In the genomic region with DNA sequence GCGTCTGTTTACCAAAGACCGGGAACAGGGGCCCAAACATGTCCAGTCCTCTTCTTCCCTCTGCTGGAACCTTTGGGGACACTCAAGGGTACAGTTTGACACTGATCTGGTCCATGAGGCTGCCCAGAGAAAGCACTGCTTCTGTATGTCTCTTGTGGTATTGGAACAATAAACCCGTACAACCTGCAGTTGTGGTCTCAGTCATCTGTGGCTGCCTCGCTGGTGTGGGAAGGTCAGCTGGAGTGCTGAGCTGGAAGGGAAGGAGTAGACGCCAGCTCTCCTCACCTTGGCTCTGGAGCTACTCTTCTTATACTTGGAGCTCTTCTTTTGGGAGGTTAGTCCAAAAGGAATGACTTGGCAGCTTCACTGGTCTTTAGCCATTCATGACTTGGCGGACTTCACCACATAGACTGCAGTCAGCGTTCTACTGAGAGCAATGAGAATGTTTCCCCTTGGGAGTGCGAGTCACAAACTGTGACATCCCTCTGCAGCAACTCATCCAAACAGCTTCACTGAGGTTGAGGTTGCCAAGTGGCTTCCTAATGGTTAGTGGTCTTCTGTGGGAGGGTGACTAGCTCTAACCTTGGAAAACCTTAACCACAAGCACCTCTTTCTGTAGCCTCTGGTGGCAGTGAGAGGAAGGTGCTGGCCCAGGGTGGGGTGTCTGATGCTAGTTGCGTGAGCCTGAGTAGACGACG, we compare ENCODE assay signal across 10 cellular contexts.
DNase-seq lines count a peak whose midpoint lies in the region; ATAC-seq lines count a peak whose summit lies in the region.
"Had no signal": no experiment of that assay in that cellular context is flagged by ENCODE, and none has a peak within 500 bp of the region (broad histone marks: within the 10 kb centered on the region; RNA-seq: fewer than 3 reads in every experiment).

No MANE protein-coding gene starts in this region.

- H3K27ac Mint-ChIP-seq in activated T-helper 17 cell treated with anti-CD3 and anti-CD28 coated beads, Interleukin-2, amount 50 U/mL, for 72 hours: peak overlapping the region; percentile 83

- H3K9me3 Mint-ChIP-seq in activated T-helper 17 cell treated with anti-CD3 and anti-CD28 coated beads, Interleukin-2, amount 50 U/mL, for 72 hours: no peaks in the 10 kb centered on the region

- H3K36me3 Mint-ChIP-seq in activated T-helper 17 cell treated with anti-CD3 and anti-CD28 coated beads, Interleukin-2, amount 50 U/mL, for 72 hours (ENCODE audit: low read depth): peaks cover 98% of the 10 kb centered on the region

- H3K4me3 Mint-ChIP-seq in activated T-helper 17 cell treated with anti-CD3 and anti-CD28 coated beads, Interleukin-2, amount 50 U/mL, for 72 hours: peak overlapping the region; percentile 21

- peak; percentile 44 for DNase-seq in stimulated activated CD4-positive, alpha-beta T cell treated with anti-CD3 and anti-CD28 coated beads, Interleukin-15, amount 100 ng/mL, for 24 hours
- DNase-seq in stimulated activated CD4-positive, alpha-beta T cell treated with anti-CD3 and anti-CD28 coated beads, Interleukin-12 subunit alpha, Interleukin-12 subunit beta, amount 100 ng/mL, for 4 hours: no peak
- peak; percentile 60 for DNase-seq in medulla oblongata (ENCODE audit: extremely low spot score)
- no peak for DNase-seq in NCI-H2107 (lab: John Stamatoyannopoulos, UW)
- DNase-seq in SW 1271 (lab: John Stamatoyannopoulos, UW): no peak
- DNase-seq in NCI-H1694 (lab: John Stamatoyannopoulos, UW): no peak
- DNase-seq: foreskin melanocyte, occipital lobe had no signal

- ATAC-seq in activated T-helper 17 cell treated with anti-CD3 and anti-CD28 coated beads, Interleukin-2, amount 50 U/mL, for 72 hours (replicated peaks): peak; percentile 85
- ATAC-seq in GM19397 (IDR thresholded peaks at IDR 0.05; ENCODE audit: unreplicated experiment): no peak

- H3K27me3 Mint-ChIP-seq in activated T-helper 17 cell treated with anti-CD3 and anti-CD28 coated beads, Interleukin-2, amount 50 U/mL, for 72 hours: no peaks in the 10 kb centered on the region

- peaks cover 20% of the 10 kb centered on the region for H3K4me1 Mint-ChIP-seq in activated T-helper 17 cell treated with anti-CD3 and anti-CD28 coated beads, Interleukin-2, amount 50 U/mL, for 72 hours

Comparison
In these comparisons a context has a peak if more than half of its experiments do, and no peak if none do; other contexts are left out.
1. DNase-seq: peak in stimulated activated CD4-positive, alpha-beta T cell treated with anti-CD3 and anti-CD28 coated beads, Interleukin-15, amount 100 ng/mL, for 24 hours (single experiment) and medulla oblongata (single experiment); none in stimulated activated CD4-positive, alpha-beta T cell treated with anti-CD3 and anti-CD28 coated beads, Interleukin-12 subunit alpha, Interleukin-12 subunit beta, amount 100 ng/mL, for 4 hours (single experiment), NCI-H2107 (single experiment), SW 1271 (0 of 2) and NCI-H1694 (single experiment).